ENCODE assay signal across 28 cellular contexts in the genomic region with DNA sequence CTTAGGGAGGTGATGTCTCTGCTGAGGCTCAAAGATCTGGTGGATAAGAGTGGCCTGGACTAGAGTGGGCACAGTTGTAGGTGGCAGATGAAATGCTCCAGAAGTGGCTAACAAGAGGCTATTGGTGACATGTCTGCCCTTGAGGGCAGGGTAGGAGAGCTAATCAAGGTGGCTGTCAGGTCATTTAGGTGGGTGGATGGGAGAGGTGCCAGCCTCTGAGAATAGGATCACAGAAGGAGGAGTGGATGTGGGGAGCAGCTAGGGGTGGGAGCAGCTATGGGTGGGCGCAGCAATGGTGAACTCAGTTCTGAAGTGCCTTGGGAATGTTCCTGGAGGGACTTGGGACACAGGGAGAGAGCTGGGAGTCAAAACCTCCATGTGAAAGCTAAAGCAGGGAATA.
"Had no signal": no experiment of that assay in that cellular context is flagged by ENCODE, and none has a peak within 500 bp of the region (broad histone marks: within the 10 kb centered on the region; RNA-seq: fewer than 3 reads in every experiment).

No MANE protein-coding gene starts in this region.

- FAIRE-seq: pancreas had no signal

- DNase-seq: heart left ventricle; islet precursor cell; left ventricle myocardium inferior; midbrain; mucosa of descending colon; naive thymus-derived CD4-positive, alpha-beta T cell; occipital lobe; pancreas; posterior cingulate gyrus; retina; right cardiac atrium; stimulated activated CD4-positive, alpha-beta T cell treated with anti-CD3 and anti-CD28 coated beads, Interleukin-12 subunit alpha, Interleukin-12 subunit beta, amount 100 ng/mL, for 4 hours; stimulated activated CD4-positive, alpha-beta T cell treated with anti-CD3 and anti-CD28 coated beads, Interleukin-15, amount 100 ng/mL, for 24 hours; stimulated activated CD4-positive, alpha-beta T cell treated with anti-CD3 and anti-CD28 coated beads, Interleukin-2, amount 100 ng/mL, for 24 hours; stimulated activated CD4-positive, alpha-beta T cell treated with anti-CD3 and anti-CD28 coated beads, Interleukin-4, amount 100 ng/mL, for 1 hour; stimulated activated naive B cell treated with anti-CD40 and anti-IgM and Interleukin-4, amounts not matched to agents 10 μg/mL and 1 μg/mL and 100 μg/mL, for 72 hours; uterus had no signal

- H3K4me1 Mint-ChIP-seq: naive thymus-derived CD4-positive, alpha-beta T cell; stimulated activated naive B cell treated with anti-CD40 and anti-IgM and Interleukin-4, amounts not matched to agents 10 μg/mL and 1 μg/mL and 100 μg/mL, for 72 hours had no signal

- H3K4me3 ChIP-seq: heart left ventricle, left ventricle myocardium inferior, lung, mucosa of descending colon, pancreas, prostate gland, skin epidermis, suprapubic skin, thoracic aorta, tibial nerve, uterus had no signal

- H3K9me3 ChIP-seq: heart left ventricle, left ventricle myocardium inferior, mucosa of descending colon, neutrophil, pancreas, prostate gland, suprapubic skin, thoracic aorta, tibial nerve, uterus had no signal

- H3K4me3 Mint-ChIP-seq: naive thymus-derived CD4-positive, alpha-beta T cell; natural killer cell treated with Interleukin-12 subunit alpha and Interleukin-12 subunit beta and Interleukin-15 and Interleukin-18, amount 100 ng/mL, for 72 hours; stimulated activated naive B cell treated with anti-CD40 and anti-IgM and Interleukin-4, amounts not matched to agents 10 μg/mL and 1 μg/mL and 100 μg/mL, for 72 hours; stimulated activated naive CD8-positive, alpha-beta T cell treated with anti-CD3 and anti-CD28 coated beads, Interleukin-15, Interleukin-2, amounts not matched to agents 100 ng/mL and 50 ng/mL, for 24 hours; type B pancreatic cell had no signal

- H3K27ac ChIP-seq: heart left ventricle, left ventricle myocardium inferior, neutrophil, pancreas, prostate gland, skin epidermis, suprapubic skin, thoracic aorta, tibial nerve, uterus had no signal

- ATAC-seq: heart left ventricle; mucosa of descending colon; naive thymus-derived CD4-positive, alpha-beta T cell; pancreas; right cardiac atrium; sciatic nerve; stimulated activated naive B cell treated with anti-CD40 and anti-IgM and Interleukin-4, amounts not matched to agents 10 μg/mL and 1 μg/mL and 100 μg/mL, for 72 hours had no signal

- H3K36me3 ChIP-seq: heart left ventricle, left ventricle myocardium inferior, neutrophil, pancreas, prostate gland, suprapubic skin, thoracic aorta, tibial nerve, uterus had no signal

- H3K4me1 ChIP-seq: heart left ventricle, left ventricle myocardium inferior, pancreas, prostate gland, suprapubic skin, tibial nerve, uterus had no signal

- H3K27me3 ChIP-seq: pancreas, tibial nerve, uterus had no signal

- H3K36me3 Mint-ChIP-seq: naive thymus-derived CD4-positive, alpha-beta T cell; natural killer cell treated with Interleukin-12 subunit alpha and Interleukin-12 subunit beta and Interleukin-15 and Interleukin-18, amount 100 ng/mL, for 72 hours; stimulated activated naive B cell treated with anti-CD40 and anti-IgM and Interleukin-4, amounts not matched to agents 10 μg/mL and 1 μg/mL and 100 μg/mL, for 72 hours; type B pancreatic cell had no signal

- H3K9me3 Mint-ChIP-seq: natural killer cell treated with Interleukin-12 subunit alpha and Interleukin-12 subunit beta and Interleukin-15 and Interleukin-18, amount 100 ng/mL, for 72 hours; stimulated activated naive B cell treated with anti-CD40 and anti-IgM and Interleukin-4, amounts not matched to agents 10 μg/mL and 1 μg/mL and 100 μg/mL, for 72 hours; stimulated activated naive CD8-positive, alpha-beta T cell treated with anti-CD3 and anti-CD28 coated beads, Interleukin-15, Interleukin-2, amounts not matched to agents 100 ng/mL and 50 ng/mL, for 24 hours; type B pancreatic cell had no signal

- H3K27ac Mint-ChIP-seq: natural killer cell treated with Interleukin-12 subunit alpha and Interleukin-12 subunit beta and Interleukin-15 and Interleukin-18, amount 100 ng/mL, for 72 hours; stimulated activated naive B cell treated with anti-CD40 and anti-IgM and Interleukin-4, amounts not matched to agents 10 μg/mL and 1 μg/mL and 100 μg/mL, for 72 hours; stimulated activated naive CD8-positive, alpha-beta T cell treated with anti-CD3 and anti-CD28 coated beads, Interleukin-15, Interleukin-2, amounts not matched to agents 100 ng/mL and 50 ng/mL, for 24 hours; type B pancreatic cell had no signal
